ENCODE assay signal across 29 cellular contexts in genomic region chr11:75292943-75293342, GRCh38. TPM values are rescaled to one million over a fixed set of nuclear protein-coding genes. Genes with fewer than 3 reads are reported as not detected.
"Had no signal": no experiment of that assay in that cellular context is flagged by ENCODE, and none has a peak within 500 bp of the region (broad histone marks: within the 10 kb centered on the region; RNA-seq: fewer than 3 reads in every experiment).

No MANE protein-coding gene starts in this region.

- H3K27me3 Mint-ChIP-seq: activated naive CD4-positive, alpha-beta T cell treated with anti-CD3 and anti-CD28 coated beads, Interleukin-2, amount 50 U/mL, for 24 hours; T-helper 17 cell had no signal

- H3K27ac ChIP-seq: adrenal gland, colonic mucosa, heart right ventricle, pancreas, psoas muscle, uterus had no signal

- H3K4me3 ChIP-seq: adrenal gland, colonic mucosa, heart right ventricle, lung, pancreas, psoas muscle, stomach, uterus had no signal

- DNase-seq: activated CD4-positive, alpha-beta T cell treated with anti-CD3 and anti-CD28 coated beads for 4 hours; activated CD4-positive, alpha-beta T cell treated with anti-CD3 and anti-CD28 coated beads, Interleukin-2, amount 50 U/mL, for 48 hours; activated CD4-positive, CD25-positive, alpha-beta regulatory T cell; activated effector memory CD4-positive, alpha-beta T cell treated with anti-CD3 and anti-CD28 coated beads, Interleukin-2, amount 50 U/mL, for 16 hours; activated T-cell treated with anti-CD3 and anti-CD28 coated beads for 4 hours; adrenal gland; central memory CD4-positive, alpha-beta T cell; colonic mucosa; erythroblast; foreskin fibroblast; heart right ventricle; islet precursor cell; nephron progenitor cell; pancreas; stimulated activated CD4-positive, alpha-beta T cell treated with anti-CD3 and anti-CD28 coated beads, Interleukin-4, amount 100 ng/mL, for 4 hours; stomach; SW 1271; T-helper 17 cell; trophoblast cell; uterus had no signal

- ATAC-seq: pancreas, psoas muscle, right cardiac atrium, T-helper 17 cell had no signal

- H3K9me3 ChIP-seq: adrenal gland, colonic mucosa, heart right ventricle, pancreas, psoas muscle, stomach, uterus had no signal

- H3K9me3 Mint-ChIP-seq: activated naive CD4-positive, alpha-beta T cell treated with anti-CD3 and anti-CD28 coated beads, Interleukin-2, amount 50 U/mL, for 24 hours had no signal

- FAIRE-seq: astrocyte, endometrium, pancreas had no signal

- H3K4me1 ChIP-seq: adrenal gland, colonic mucosa, pancreas, psoas muscle, uterus had no signal

- H3K27ac Mint-ChIP-seq: activated naive CD4-positive, alpha-beta T cell treated with anti-CD3 and anti-CD28 coated beads, Interleukin-2, amount 50 U/mL, for 24 hours; mesothelial cell of epicardium; nephron progenitor cell; T-helper 17 cell had no signal

- H3K4me1 Mint-ChIP-seq: mesothelial cell of epicardium had no signal

- H3K36me3 ChIP-seq: adrenal gland, colonic mucosa, pancreas, uterus had no signal

- H3K4me3 Mint-ChIP-seq: activated naive CD4-positive, alpha-beta T cell treated with anti-CD3 and anti-CD28 coated beads, Interleukin-2, amount 50 U/mL, for 24 hours; mesothelial cell of epicardium; nephron progenitor cell; T-helper 17 cell had no signal

- H3K27me3 ChIP-seq: adrenal gland, colonic mucosa, heart right ventricle, pancreas, stomach, uterus had no signal

RNA-seq across cellular contexts. Expression of gene TPBGL, which starts 52.4 kb away (rescaled TPM):
- total RNA-seq: fibroblast of lung, temporal lobe had no signal
- polyA plus RNA-seq: fibroblast of lung had no signal
